ENCODE assay signal across 20 cellular contexts in genomic region chr3:56123487-56123886, GRCh38.
"Had no signal": no experiment of that assay in that cellular context is flagged by ENCODE, and none has a peak within 500 bp of the region (broad histone marks: within the 10 kb centered on the region; RNA-seq: fewer than 3 reads in every experiment).

No MANE protein-coding gene starts in this region.

- H3K4me3 ChIP-seq: cardiac muscle cell, dorsolateral prefrontal cortex, gastroesophageal sphincter, heart right ventricle, prostate gland, tibial nerve had no signal

- H3K36me3 Mint-ChIP-seq: activated naive CD4-positive, alpha-beta T cell treated with anti-CD3 and anti-CD28 coated beads, Interleukin-2, amount 50 U/mL, for 72 hours; immature natural killer cell had no signal

- ATAC-seq: activated CD4-positive, alpha-beta T cell treated with anti-CD3 and anti-CD28 coated beads for 36 hours; activated naive CD4-positive, alpha-beta T cell treated with anti-CD3 and anti-CD28 coated beads, Interleukin-2, amount 50 U/mL, for 72 hours; gastroesophageal sphincter; heart right ventricle; right cardiac atrium had no signal

- H3K27me3 ChIP-seq: cardiac muscle cell, dorsolateral prefrontal cortex, gastroesophageal sphincter, heart right ventricle, tibial nerve had no signal

- DNase-seq: activated CD4-positive, alpha-beta memory T cell treated with anti-CD3 and anti-CD28 coated beads, Interleukin-2, amount 10 ng/mL, durations not matched to agents 7 days and 5 days; activated CD4-positive, alpha-beta T cell treated with anti-CD3 and anti-CD28 coated beads for 36 hours; activated effector memory CD4-positive, alpha-beta T cell treated with Interleukin-2 at 50 U/mL for 16 hours; activated T-cell treated with anti-CD3 and anti-CD28 coated beads, Interleukin-2, amount 50 U/mL, for 24 hours; dorsolateral prefrontal cortex; erythroblast; heart right ventricle; immature natural killer cell; small intestine; stimulated activated CD4-positive, alpha-beta T cell treated with anti-CD3 and anti-CD28 coated beads, Interleukin-4, amount 100 ng/mL, for 24 hours; stimulated activated naive CD4-positive, alpha-beta T cell; WERI-Rb-1 had no signal

- H3K27ac ChIP-seq: cardiac muscle cell, dorsolateral prefrontal cortex, gastroesophageal sphincter, heart right ventricle, prostate gland, tibial nerve, WERI-Rb-1 had no signal

- H3K4me1 ChIP-seq: gastroesophageal sphincter, heart right ventricle, prostate gland had no signal

- H3K4me3 Mint-ChIP-seq: activated CD4-positive, alpha-beta memory T cell treated with anti-CD3 and anti-CD28 coated beads, Interleukin-2, amount 10 ng/mL, durations not matched to agents 7 days and 5 days; activated CD4-positive, alpha-beta T cell treated with anti-CD3 and anti-CD28 coated beads for 36 hours; activated T-cell treated with anti-CD3 and anti-CD28 coated beads, Interleukin-2, amount 50 U/mL, for 24 hours; immature natural killer cell; nephron; T-helper 1 cell treated with Interleukin-12 subunit alpha and Interleukin-12 subunit beta and Interleukin-4 antibody, amounts not matched to agents 30 μg/mL and 1 μg/mL, for 36 hours had no signal

- H3K9me3 Mint-ChIP-seq: activated CD4-positive, alpha-beta memory T cell treated with anti-CD3 and anti-CD28 coated beads, Interleukin-2, amount 10 ng/mL, durations not matched to agents 7 days and 5 days; activated naive CD4-positive, alpha-beta T cell treated with anti-CD3 and anti-CD28 coated beads, Interleukin-2, amount 50 U/mL, for 72 hours; activated T-cell treated with anti-CD3 and anti-CD28 coated beads, Interleukin-2, amount 50 U/mL, for 24 hours; T-helper 1 cell treated with Interleukin-12 subunit alpha and Interleukin-12 subunit beta and Interleukin-4 antibody, amounts not matched to agents 30 μg/mL and 1 μg/mL, for 36 hours had no signal

- FAIRE-seq: small intestine had no signal

- H3K27ac Mint-ChIP-seq: activated CD4-positive, alpha-beta memory T cell treated with anti-CD3 and anti-CD28 coated beads, Interleukin-2, amount 10 ng/mL, durations not matched to agents 7 days and 5 days; activated CD4-positive, alpha-beta T cell treated with anti-CD3 and anti-CD28 coated beads for 36 hours; activated naive CD4-positive, alpha-beta T cell treated with anti-CD3 and anti-CD28 coated beads, Interleukin-2, amount 50 U/mL, for 72 hours; activated T-cell treated with anti-CD3 and anti-CD28 coated beads, Interleukin-2, amount 50 U/mL, for 24 hours; immature natural killer cell; nephron; T-helper 1 cell treated with Interleukin-12 subunit alpha and Interleukin-12 subunit beta and Interleukin-4 antibody, amounts not matched to agents 30 μg/mL and 1 μg/mL, for 36 hours had no signal

- H3K4me1 Mint-ChIP-seq: activated CD4-positive, alpha-beta memory T cell treated with anti-CD3 and anti-CD28 coated beads, Interleukin-2, amount 10 ng/mL, durations not matched to agents 7 days and 5 days; activated CD4-positive, alpha-beta T cell treated with anti-CD3 and anti-CD28 coated beads for 36 hours; immature natural killer cell had no signal

- H3K36me3 ChIP-seq: cardiac muscle cell, gastroesophageal sphincter, heart right ventricle, prostate gland, tibial nerve, WERI-Rb-1 had no signal

- H3K9me3 ChIP-seq: gastroesophageal sphincter, prostate gland, tibial nerve had no signal
